In genomic region chr4:40233227-40233626, GRCh38 we compare ENCODE assay signal across 34 cellular contexts. TPM values are rescaled to one million over a fixed set of nuclear protein-coding genes. Genes with fewer than 3 reads are reported as not detected.
DNase-seq lines count a peak whose midpoint lies in the region; ATAC-seq and TF ChIP-seq lines count a peak whose summit lies in the region.
"Had no signal": no experiment of that assay in that cellular context is flagged by ENCODE, and none has a peak within 500 bp of the region (broad histone marks: within the 10 kb centered on the region; RNA-seq: fewer than 3 reads in every experiment).

No MANE protein-coding gene starts in this region.

- H3K9me3 ChIP-seq in DOHH2 (ENCODE audit: control insufficient read depth, insufficient read depth, low read length): no peaks in the 10 kb centered on the region
- H3K9me3 ChIP-seq in effector memory CD4-positive, alpha-beta T cell (ENCODE audit: control insufficient read depth, low read length): no peaks in the 10 kb centered on the region
- H3K9me3 ChIP-seq: colonic mucosa, mucosa of descending colon, pancreas, testis had no signal

- no peaks in the 10 kb centered on the region for H3K9me3 Mint-ChIP-seq in activated T-cell treated with anti-CD3 and anti-CD28 coated beads, Interleukin-2, amount 50 U/mL, for 24 hours
- no peaks in the 10 kb centered on the region for H3K9me3 Mint-ChIP-seq in activated T-cell treated with anti-CD3 and anti-CD28 coated beads, Interleukin-2, amount 50 U/mL, for 4 hours
- H3K9me3 Mint-ChIP-seq in activated naive CD8-positive, alpha-beta T cell (ENCODE audit: low read depth): no peaks in the 10 kb centered on the region
- no peaks in the 10 kb centered on the region for H3K9me3 Mint-ChIP-seq in stimulated activated effector memory CD8-positive, alpha-beta T cell treated with anti-CD3 and anti-CD28 coated beads, Interleukin-12 subunit alpha, Interleukin-12 subunit beta, amount 100 ng/mL, for 72 hours
- H3K9me3 Mint-ChIP-seq: activated naive CD4-positive, alpha-beta T cell treated with anti-CD3 and anti-CD28 coated beads for 36 hours; H9; neural crest cell; T-helper 1 cell treated with Interleukin-12 subunit alpha and Interleukin-12 subunit beta and Interleukin-4 antibody, amounts not matched to agents 30 μg/mL and 1 μg/mL, for 36 hours had no signal

- no peak overlapping the region for H3K4me3 Mint-ChIP-seq in activated T-cell treated with anti-CD3 and anti-CD28 coated beads, Interleukin-2, amount 50 U/mL, for 24 hours
- no peak overlapping the region for H3K4me3 Mint-ChIP-seq in activated T-cell treated with anti-CD3 and anti-CD28 coated beads, Interleukin-2, amount 50 U/mL, for 4 hours
- peak overlapping the region; percentile 28 for H3K4me3 Mint-ChIP-seq in activated naive CD8-positive, alpha-beta T cell
- peak overlapping the region; percentile 76 for H3K4me3 Mint-ChIP-seq in stimulated activated effector memory CD8-positive, alpha-beta T cell treated with anti-CD3 and anti-CD28 coated beads, Interleukin-12 subunit alpha, Interleukin-12 subunit beta, amount 100 ng/mL, for 72 hours
- H3K4me3 Mint-ChIP-seq: activated naive CD4-positive, alpha-beta T cell treated with anti-CD3 and anti-CD28 coated beads for 36 hours; H9; neural crest cell had no signal

- H3K36me3 ChIP-seq in DOHH2 (ENCODE audit: control insufficient read depth, low read length): peaks cover 98% of the 10 kb centered on the region
- peaks cover 4% of the 10 kb centered on the region for H3K36me3 ChIP-seq in effector memory CD4-positive, alpha-beta T cell (ENCODE audit: control insufficient read depth, insufficient read depth, low read length)
- H3K36me3 ChIP-seq: colonic mucosa, pancreas had no signal

- peaks cover 55% of the 10 kb centered on the region for H4K20me1 ChIP-seq in DOHH2 (ENCODE audit: control insufficient read depth, insufficient read depth, low read depth, low read length)

- H3K27me3 Mint-ChIP-seq in activated T-cell treated with anti-CD3 and anti-CD28 coated beads, Interleukin-2, amount 50 U/mL, for 24 hours: no peaks in the 10 kb centered on the region
- no peaks in the 10 kb centered on the region for H3K27me3 Mint-ChIP-seq in activated T-cell treated with anti-CD3 and anti-CD28 coated beads, Interleukin-2, amount 50 U/mL, for 4 hours (ENCODE audit: low read depth)
- no peaks in the 10 kb centered on the region for H3K27me3 Mint-ChIP-seq in activated naive CD8-positive, alpha-beta T cell

- H3F3A ChIP-seq in DOHH2 (ENCODE audit: control insufficient read depth, insufficient read depth): peaks cover 71% of the 10 kb centered on the region

- DNase-seq in activated T-cell treated with anti-CD3 and anti-CD28 coated beads, Interleukin-2, amount 50 U/mL, for 24 hours: no peak
- DNase-seq in activated T-cell treated with anti-CD3 and anti-CD28 coated beads, Interleukin-2, amount 50 U/mL, for 4 hours: no peak
- no peak for DNase-seq in stimulated activated effector memory CD8-positive, alpha-beta T cell treated with anti-CD3 and anti-CD28 coated beads, Interleukin-12 subunit alpha, Interleukin-12 subunit beta, amount 100 ng/mL, for 72 hours (ENCODE audit: low spot score in 2 of 2)
- no peak for DNase-seq in foreskin keratinocyte
- DNase-seq in effector memory CD4-positive, alpha-beta T cell: no peak
- DNase-seq: activated CD8-positive, alpha-beta memory T cell treated with anti-CD3 and anti-CD28 coated beads for 24 hours; activated T-cell treated with anti-CD3 and anti-CD28 coated beads, Interleukin-2, amount 50 U/mL, for 1 hour; anterior cingulate cortex; colonic mucosa; DMS153; effector CD4-positive, alpha-beta T cell; H9; hippocampal formation; Kasumi-1; mucosa of descending colon; NCI-H1436; NCI-H2081; NCI-H2227 treated with DMSO at 0.1 percent for 48 hours; NCI-H526 treated with DMSO at 0.1 percent for 48 hours; pancreas; PC-9; stimulated activated naive CD4-positive, alpha-beta T cell; testis had no signal

- H3K4me1 Mint-ChIP-seq in activated T-cell treated with anti-CD3 and anti-CD28 coated beads, Interleukin-2, amount 50 U/mL, for 24 hours (ENCODE audit: low read depth): peaks cover 96% of the 10 kb centered on the region
- peaks cover 91% of the 10 kb centered on the region for H3K4me1 Mint-ChIP-seq in activated T-cell treated with anti-CD3 and anti-CD28 coated beads, Interleukin-2, amount 50 U/mL, for 4 hours (ENCODE audit: low read depth)
- H3K4me1 Mint-ChIP-seq in activated naive CD8-positive, alpha-beta T cell (ENCODE audit: low read depth): peaks cover 90% of the 10 kb centered on the region
- H3K4me1 Mint-ChIP-seq in stimulated activated effector memory CD8-positive, alpha-beta T cell treated with anti-CD3 and anti-CD28 coated beads, Interleukin-12 subunit alpha, Interleukin-12 subunit beta, amount 100 ng/mL, for 72 hours: peaks cover 73% of the 10 kb centered on the region
- H3K4me1 Mint-ChIP-seq: neural crest cell had no signal

- no peaks in the 10 kb centered on the region for H3K9me2 ChIP-seq in DOHH2 (replicated peaks; ENCODE audit: control insufficient read depth, low read length)

- H3K27me3 ChIP-seq in DOHH2 (ENCODE audit: control insufficient read depth, low read length): no peaks in the 10 kb centered on the region
- H3K27me3 ChIP-seq in foreskin keratinocyte: no peaks in the 10 kb centered on the region
- no peaks in the 10 kb centered on the region for H3K27me3 ChIP-seq in effector memory CD4-positive, alpha-beta T cell (replicated peaks; ENCODE audit: control insufficient read depth, insufficient read depth, low read length, poor library complexity, severe bottlenecking)
- H3K27me3 ChIP-seq: colonic mucosa, pancreas, testis had no signal

- peak overlapping the region; percentile 14; the same call in 1 of the 2 replicates for H3K4me2 ChIP-seq in DOHH2 (ENCODE audit: low read length)
- H3K4me2 ChIP-seq: PC-9 had no signal

- H3K27ac Mint-ChIP-seq in activated T-cell treated with anti-CD3 and anti-CD28 coated beads, Interleukin-2, amount 50 U/mL, for 24 hours: peak overlapping the region; percentile 99
- H3K27ac Mint-ChIP-seq in activated naive CD8-positive, alpha-beta T cell: peak overlapping the region; percentile 92
- peak overlapping the region; percentile 95 for H3K27ac Mint-ChIP-seq in stimulated activated effector memory CD8-positive, alpha-beta T cell treated with anti-CD3 and anti-CD28 coated beads, Interleukin-12 subunit alpha, Interleukin-12 subunit beta, amount 100 ng/mL, for 72 hours
- H3K27ac Mint-ChIP-seq: H9 had no signal

- peaks cover 100% of the 10 kb centered on the region for H3K79me2 ChIP-seq in DOHH2 (ENCODE audit: control insufficient read depth, low read length)

- peaks cover 89% of the 10 kb centered on the region for H3K4me1 ChIP-seq in DOHH2 (ENCODE audit: control insufficient read depth, low read length)
- no peaks in the 10 kb centered on the region for H3K4me1 ChIP-seq in foreskin keratinocyte
- H3K4me1 ChIP-seq in effector memory CD4-positive, alpha-beta T cell (ENCODE audit: control insufficient read depth, insufficient read depth, low read length, poor library complexity, severe bottlenecking): peaks cover 71% of the 10 kb centered on the region
- H3K4me1 ChIP-seq: colonic mucosa, pancreas, testis had no signal

- peaks cover 88% of the 10 kb centered on the region for H3K36me3 Mint-ChIP-seq in activated T-cell treated with anti-CD3 and anti-CD28 coated beads, Interleukin-2, amount 50 U/mL, for 24 hours (ENCODE audit: low read depth)
- H3K36me3 Mint-ChIP-seq in activated T-cell treated with anti-CD3 and anti-CD28 coated beads, Interleukin-2, amount 50 U/mL, for 4 hours (ENCODE audit: insufficient read depth): peaks cover 47% of the 10 kb centered on the region
- H3K36me3 Mint-ChIP-seq in activated naive CD8-positive, alpha-beta T cell: peaks cover 32% of the 10 kb centered on the region
- peaks cover 100% of the 10 kb centered on the region for H3K36me3 Mint-ChIP-seq in stimulated activated effector memory CD8-positive, alpha-beta T cell treated with anti-CD3 and anti-CD28 coated beads, Interleukin-12 subunit alpha, Interleukin-12 subunit beta, amount 100 ng/mL, for 72 hours

- H3K4me3 ChIP-seq in DOHH2 (ENCODE audit: low read length): no peak overlapping the region
- no peak overlapping the region for H3K4me3 ChIP-seq in effector memory CD4-positive, alpha-beta T cell (ENCODE audit: insufficient read depth, low read depth, low read length, poor library complexity, severe bottlenecking)
- H3K4me3 ChIP-seq: colonic mucosa, lung, mucosa of descending colon, pancreas, PC-9, SK-N-MC, testis had no signal

- TF ChIP-seq CTCF in DOHH2 (IDR thresholded peaks at IDR 0.05; ENCODE audit: low read depth, low read length, poor library complexity, severe bottlenecking) (no peak), foreskin keratinocyte (conservative IDR thresholded peaks at IDR 0.05) (no peak)

- no peak overlapping the region for H3K27ac ChIP-seq in DOHH2 (ENCODE audit: low read depth, low read length)
- no peak overlapping the region for H3K27ac ChIP-seq in foreskin keratinocyte
- no peak overlapping the region for H3K27ac ChIP-seq in effector memory CD4-positive, alpha-beta T cell (ENCODE audit: insufficient read depth, low read length, poor library complexity, severe bottlenecking)
- H3K27ac ChIP-seq: colonic mucosa, epithelial cell of prostate, HL-60, pancreas, PC-9, testis had no signal

- no peak for ATAC-seq in activated T-cell treated with anti-CD3 and anti-CD28 coated beads, Interleukin-2, amount 50 U/mL, for 4 hours
- ATAC-seq in stimulated activated effector memory CD8-positive, alpha-beta T cell treated with anti-CD3 and anti-CD28 coated beads, Interleukin-12 subunit alpha, Interleukin-12 subunit beta, amount 100 ng/mL, for 72 hours: no peak
- ATAC-seq in foreskin keratinocyte (no peak), HG03354 (IDR thresholded peaks at IDR 0.05; ENCODE audit: poor library complexity, severe bottlenecking, unreplicated experiment) (no peak)
- ATAC-seq: mucosa of descending colon, pancreas had no signal

RNA-seq across cellular contexts. Expression of gene RHOH, which starts 36.4 kb away (rescaled TPM):
- 100 to 1,000 TPM; 164 to 204 (median 170) TPM for total RNA-seq in activated T-cell treated with anti-CD3 and anti-CD28 coated beads, Interleukin-2, amount 50 U/mL, for 4 hours
- not detected in 2 replicates for total RNA-seq in foreskin keratinocyte
- polyA plus RNA-seq in foreskin keratinocyte: not detected in 2 replicates
- total RNA-seq: PC-9, renal cortical epithelial cell had no signal

Comparison
In these comparisons a context has a peak if more than half of its experiments do, and no peak if none do; other contexts are left out.
1. H3K4me3 Mint-ChIP-seq: peak in activated naive CD8-positive, alpha-beta T cell (single experiment) and stimulated activated effector memory CD8-positive, alpha-beta T cell treated with anti-CD3 and anti-CD28 coated beads, Interleukin-12 subunit alpha, Interleukin-12 subunit beta, amount 100 ng/mL, for 72 hours (single experiment); none in activated T-cell treated with anti-CD3 and anti-CD28 coated beads, Interleukin-2, amount 50 U/mL, for 24 hours (single experiment) and activated T-cell treated with anti-CD3 and anti-CD28 coated beads, Interleukin-2, amount 50 U/mL, for 4 hours (single experiment).
2. RNA of gene RHOH, which starts 36.4 kb away (total RNA-seq): 164 to 204 TPM in activated T-cell treated with anti-CD3 and anti-CD28 coated beads, Interleukin-2, amount 50 U/mL, for 4 hours; not detected in foreskin keratinocyte; every median in the first group is over 100 times any median in the second.
3. Peak in every context shown above with its lines, with median percentiles within 50 percentile points of each other: H3K27ac Mint-ChIP-seq.